In genomic region chr2:216606551-216607527, GRCh38 we compare ENCODE assay signal across 9 cellular contexts. TPM values are rescaled to one million over a fixed set of nuclear protein-coding genes. Genes with fewer than 3 reads are reported as not detected.
A peak's percentile ranks its signal among the peaks of the same experiment; 100 is the strongest.
DNase-seq lines count a peak whose midpoint lies in the region; ATAC-seq and TF ChIP-seq lines count a peak whose summit lies in the region.
"Had no signal": no experiment of that assay in that cellular context is flagged by ENCODE, and none has a peak within 500 bp of the region (broad histone marks: within the 10 kb centered on the region; RNA-seq: fewer than 3 reads in every experiment).

No MANE protein-coding gene starts in this region.

- H3K36me3 ChIP-seq in lower lobe of right lung (no peaks in the 10 kb centered on the region), vagina (no peaks in the 10 kb centered on the region)

- intact Hi-C loops in activated CD4-positive, alpha-beta T cell treated with anti-CD3 and anti-CD28 coated beads, Interleukin-2, amount 10 ng/mL, durations not matched to agents 24 days and 14 days (cut with micrococcal nuclease) = loop anchor here (1.0 to 2.0 kb wide), 2 partner anchors 26 to 108 kb away; partner anchors contain the start of genes IGFBP2 and RPL37A
- intact Hi-C loops in lower lobe of right lung (cut with DNase I) (no loop called here), vagina (cut with DNase I) (no loop called here)

- peak overlapping the region; percentile 98 for H3K27ac Mint-ChIP-seq in activated CD4-positive, alpha-beta T cell treated with anti-CD3 and anti-CD28 coated beads, Interleukin-2, amount 10 ng/mL, durations not matched to agents 24 days and 14 days

- H3K27ac ChIP-seq in lower lobe of right lung = no peak overlapping the region
- H3K27ac ChIP-seq in vagina = no peak overlapping the region

- H3K9me3 Mint-ChIP-seq in activated CD4-positive, alpha-beta T cell treated with anti-CD3 and anti-CD28 coated beads, Interleukin-2, amount 10 ng/mL, durations not matched to agents 24 days and 14 days = peaks cover 18% of the 10 kb centered on the region
- H3K9me3 Mint-ChIP-seq: CD4-positive, alpha-beta memory T cell had no signal

- peak; percentile 94 for ATAC-seq in HG03460 (IDR thresholded peaks at IDR 0.05; ENCODE audit: unreplicated experiment)
- ATAC-seq in lower lobe of right lung = peak; percentile 56 to 62

- H3K4me1 Mint-ChIP-seq in activated CD4-positive, alpha-beta T cell treated with anti-CD3 and anti-CD28 coated beads, Interleukin-2, amount 10 ng/mL, durations not matched to agents 24 days and 14 days = peaks cover 40% of the 10 kb centered on the region

- H3K27me3 Mint-ChIP-seq in activated CD4-positive, alpha-beta T cell treated with anti-CD3 and anti-CD28 coated beads, Interleukin-2, amount 10 ng/mL, durations not matched to agents 24 days and 14 days = no peaks in the 10 kb centered on the region

- H3K9me3 ChIP-seq in lower lobe of right lung = no peaks in the 10 kb centered on the region
- H3K9me3 ChIP-seq in vagina = no peaks in the 10 kb centered on the region

- TF ChIP-seq POLR2A in vagina (IDR thresholded peaks at IDR 0.05) = no peak

- no peak for TF ChIP-seq CTCF in lower lobe of right lung (IDR thresholded peaks at IDR 0.05)
- TF ChIP-seq CTCF in vagina (IDR thresholded peaks at IDR 0.05) = no peak

- H3K4me3 ChIP-seq in lower lobe of right lung (no peak overlapping the region), vagina (no peak overlapping the region)

- peak in 5 of 6 experiments; percentile 3 to 39 (median 6) for DNase-seq in stimulated activated naive CD4-positive, alpha-beta T cell (lab: John Stamatoyannopoulos, UW)
- DNase-seq in stimulated activated naive CD4-positive, alpha-beta T cell treated with Interleukin-2 at 50 U/mL for 16 hours (lab: John Stamatoyannopoulos, UW) = no peak
- peak; percentile 88 for DNase-seq in activated CD4-positive, alpha-beta T cell treated with anti-CD3 and anti-CD28 coated beads, Interleukin-2, amount 10 ng/mL, durations not matched to agents 24 days and 14 days
- DNase-seq in lower lobe of right lung (no peak), vagina (ENCODE audit: extremely low spot score in 2 of 2) (no peak), putamen (ENCODE audit: low spot score) (no peak), GOT3 (lab: John Stamatoyannopoulos, UW) (no peak)

- H3K4me3 Mint-ChIP-seq in activated CD4-positive, alpha-beta T cell treated with anti-CD3 and anti-CD28 coated beads, Interleukin-2, amount 10 ng/mL, durations not matched to agents 24 days and 14 days = peak overlapping the region; percentile 92

- peaks cover 9% of the 10 kb centered on the region for H3K36me3 Mint-ChIP-seq in activated CD4-positive, alpha-beta T cell treated with anti-CD3 and anti-CD28 coated beads, Interleukin-2, amount 10 ng/mL, durations not matched to agents 24 days and 14 days (ENCODE audit: low read depth)
- H3K36me3 Mint-ChIP-seq: CD4-positive, alpha-beta memory T cell had no signal

- no peaks in the 10 kb centered on the region for H3K27me3 ChIP-seq in lower lobe of right lung (ENCODE audit: low read depth)
- no peaks in the 10 kb centered on the region for H3K27me3 ChIP-seq in vagina

- H3K4me1 ChIP-seq in lower lobe of right lung (peaks cover 4% of the 10 kb centered on the region), vagina (peaks cover 6% of the 10 kb centered on the region)

RNA-seq across cellular contexts. Expression of gene IGFBP2, which starts 26.4 kb away (rescaled TPM):
- total RNA-seq in activated CD4-positive, alpha-beta T cell treated with anti-CD3 and anti-CD28 coated beads, Interleukin-2, amount 10 ng/mL, durations not matched to agents 24 days and 14 days = 33.5 and 42.4 TPM in 2 replicates
- total RNA-seq in lower lobe of right lung (37.7 TPM), vagina (82.7 TPM)
- total RNA-seq: CD4-positive, alpha-beta memory T cell had no signal

Comparison
In these comparisons a context has a peak if more than half of its experiments do, and no peak if none do; other contexts are left out.
1. DNase-seq: peak in stimulated activated naive CD4-positive, alpha-beta T cell (5 of 6) and activated CD4-positive, alpha-beta T cell treated with anti-CD3 and anti-CD28 coated beads, Interleukin-2, amount 10 ng/mL, durations not matched to agents 24 days and 14 days (single experiment); none in stimulated activated naive CD4-positive, alpha-beta T cell treated with Interleukin-2 at 50 U/mL for 16 hours (single experiment), lower lobe of right lung (single experiment), vagina (0 of 2), putamen (single experiment) and GOT3 (single experiment).